ENCODE assay signal across 20 cellular contexts in genomic region chr2:160928854-160929301, GRCh38.
DNase-seq lines count a peak whose midpoint lies in the region; FAIRE-seq and TF ChIP-seq lines count a peak whose summit lies in the region.
"Had no signal": no experiment of that assay in that cellular context is flagged by ENCODE, and none has a peak within 500 bp of the region (broad histone marks: within the 10 kb centered on the region; RNA-seq: fewer than 3 reads in every experiment).

No MANE protein-coding gene starts in this region.

- POLR2A ChIA-PET in activated CD4-positive, alpha-beta memory T cell treated with anti-CD3 and anti-CD28 coated beads for 36 hours (lab: Charles Lee): no interaction called here

- no peak overlapping the region for H3K27ac Mint-ChIP-seq in activated CD4-positive, alpha-beta memory T cell treated with anti-CD3 and anti-CD28 coated beads for 36 hours
- H3K27ac Mint-ChIP-seq: activated CD4-positive, alpha-beta T cell treated with anti-CD3 and anti-CD28 coated beads for 36 hours had no signal

- FAIRE-seq in D721Med (lab: Jason Lieb, UNC): no peak
- FAIRE-seq: islet of Langerhans had no signal

- no peak for TF ChIP-seq CTCF in D721Med (IDR thresholded peaks at IDR 0.05; ENCODE audit: insufficient read depth, missing control alignments)

- DNase-seq in AG08395 (ENCODE audit: low spot score): peak; percentile 80
- DNase-seq in HT1080 (ENCODE audit: low read depth): peak; percentile 17
- no peak for DNase-seq in caudate nucleus (lab: John Stamatoyannopoulos, UW)
- DNase-seq in kidney glomerular epithelial cell (lab: John Stamatoyannopoulos, UW): peak; percentile 5
- no peak for DNase-seq in activated CD4-positive, alpha-beta memory T cell treated with anti-CD3 and anti-CD28 coated beads for 36 hours
- DNase-seq in D721Med (ENCODE audit: insufficient read length, low spot score): no peak
- no peak for DNase-seq in NCI-H446 (lab: John Stamatoyannopoulos, UW)
- DNase-seq in RKO (ENCODE audit: low spot score): no peak
- DNase-seq: activated CD4-positive, alpha-beta T cell treated with anti-CD3 and anti-CD28 coated beads for 36 hours; activated naive CD4-positive, alpha-beta T cell treated with anti-CD3 and anti-CD28 coated beads, Interleukin-2, amount 50 U/mL, for 16 hours; Calu3; GF-D8; midbrain; NCI-H1092 treated with DMSO at 0.1 percent for 48 hours; SHP77; stimulated activated naive CD4-positive, alpha-beta T cell treated with Interleukin-2 at 50 U/mL for 16 hours; T-helper 9 cell had no signal

- no peaks in the 10 kb centered on the region for H3K4me1 Mint-ChIP-seq in activated CD4-positive, alpha-beta memory T cell treated with anti-CD3 and anti-CD28 coated beads for 36 hours (ENCODE audit: low read depth)
- H3K4me1 Mint-ChIP-seq: activated CD4-positive, alpha-beta T cell treated with anti-CD3 and anti-CD28 coated beads for 36 hours; central memory CD8-positive, alpha-beta T cell had no signal

- H3K36me3 Mint-ChIP-seq in activated CD4-positive, alpha-beta memory T cell treated with anti-CD3 and anti-CD28 coated beads for 36 hours: no peaks in the 10 kb centered on the region

- intact Hi-C loops in activated CD4-positive, alpha-beta memory T cell treated with anti-CD3 and anti-CD28 coated beads for 36 hours (cut with micrococcal nuclease): no loop called here

- CTCF ChIA-PET in activated CD4-positive, alpha-beta memory T cell treated with anti-CD3 and anti-CD28 coated beads for 36 hours (lab: Charles Lee): interaction anchor here (1.3 kb wide), 1 partner anchor 11 kb away, joined by 3 read pairs; no protein-coding TSS in a partner anchor

- no peak overlapping the region for H3K4me3 Mint-ChIP-seq in activated CD4-positive, alpha-beta memory T cell treated with anti-CD3 and anti-CD28 coated beads for 36 hours
- H3K4me3 Mint-ChIP-seq: activated CD4-positive, alpha-beta T cell treated with anti-CD3 and anti-CD28 coated beads for 36 hours; central memory CD8-positive, alpha-beta T cell had no signal

- H3K27ac ChIP-seq in caudate nucleus (ENCODE audit: low read depth, low read length): peak overlapping the region; percentile 22
- H3K27ac ChIP-seq: vagina had no signal

- peaks cover 3% of the 10 kb centered on the region for H3K27me3 Mint-ChIP-seq in activated CD4-positive, alpha-beta memory T cell treated with anti-CD3 and anti-CD28 coated beads for 36 hours

- no peaks in the 10 kb centered on the region for H3K9me3 Mint-ChIP-seq in activated CD4-positive, alpha-beta memory T cell treated with anti-CD3 and anti-CD28 coated beads for 36 hours
- H3K9me3 Mint-ChIP-seq: central memory CD8-positive, alpha-beta T cell had no signal

Comparison
In these comparisons a context has a peak if more than half of its experiments do, and no peak if none do; other contexts are left out.
1. DNase-seq: peak in AG08395 (single experiment), HT1080 (single experiment) and kidney glomerular epithelial cell (single experiment); none in caudate nucleus (0 of 61), activated CD4-positive, alpha-beta memory T cell treated with anti-CD3 and anti-CD28 coated beads for 36 hours (single experiment), D721Med (single experiment), NCI-H446 (0 of 2) and RKO (single experiment).